In genomic region chr11:77379253-77379652, GRCh38 we compare ENCODE assay signal across 26 cellular contexts.
DNase-seq lines count a peak whose midpoint lies in the region; ATAC-seq, FAIRE-seq and TF ChIP-seq lines count a peak whose summit lies in the region.
"Had no signal": no experiment of that assay in that cellular context is flagged by ENCODE, and none has a peak within 500 bp of the region (broad histone marks: within the 10 kb centered on the region; RNA-seq: fewer than 3 reads in every experiment).

No MANE protein-coding gene starts in this region.

- no peaks in the 10 kb centered on the region for H3K9me3 Mint-ChIP-seq in astrocyte (ENCODE audit: unreplicated experiment)
- H3K9me3 Mint-ChIP-seq in type B pancreatic cell = no peaks in the 10 kb centered on the region
- no peaks in the 10 kb centered on the region for H3K9me3 Mint-ChIP-seq in activated T-helper 2 cell treated with anti-CD3 and anti-CD28 coated beads, Interferon-gamma antibody, Interleukin-2, Interleukin-4, amounts not matched to agents 10 μg/mL and 5 μg/mL and 100 μg/mL, durations not matched to agents 14 hours and 24 hours and 36 hours
- H3K9me3 Mint-ChIP-seq: activated CD8-positive, alpha-beta T cell treated with anti-CD3 and anti-CD28 coated beads for 36 hours; CD8-positive, alpha-beta T cell; stimulated activated naive B cell treated with anti-CD40 and anti-IgM and Interleukin-4, amounts not matched to agents 10 μg/mL and 1 μg/mL and 100 μg/mL, for 72 hours had no signal

- 72% methylated on average over 4 of the region's 4 CpGs for WGBS in HepG2 (ENCODE audit: low lambda C conversion rate)
- WGBS in right lobe of liver (ENCODE audit: insufficient coverage, low coverage, low lambda C conversion rate, missing lambda C conversion rate) = 100% methylated on average over 3 of the region's 4 CpGs

- H3K4me2 ChIP-seq in HepG2 (ENCODE audit: low read depth, low read length) (no peak overlapping the region), astrocyte (ENCODE audit: low read length) (no peak overlapping the region)

- BruUV-seq in HepG2 (replicated peaks; lab: Mats Ljungman, UMichigan) = no TSS peak

- H4K20me1 ChIP-seq in HepG2 (ENCODE audit: insufficient read depth, low read length) (no peaks in the 10 kb centered on the region), astrocyte (ENCODE audit: insufficient read depth, low read length) (no peaks in the 10 kb centered on the region)

- H3K9me3 ChIP-seq in HepG2 (ENCODE audit: low read length) = no peaks in the 10 kb centered on the region
- H3K9me3 ChIP-seq in right lobe of liver = no peaks in the 10 kb centered on the region
- no peaks in the 10 kb centered on the region for H3K9me3 ChIP-seq in astrocyte (ENCODE audit: insufficient read depth, low read depth, low read length)
- H3K9me3 ChIP-seq: breast epithelium, spleen, suprapubic skin had no signal

- H3K27ac Mint-ChIP-seq in astrocyte (ENCODE audit: unreplicated experiment) = no peak overlapping the region
- H3K27ac Mint-ChIP-seq in type B pancreatic cell = peak overlapping the region; percentile 93
- H3K27ac Mint-ChIP-seq in activated T-helper 2 cell treated with anti-CD3 and anti-CD28 coated beads, Interferon-gamma antibody, Interleukin-2, Interleukin-4, amounts not matched to agents 10 μg/mL and 5 μg/mL and 100 μg/mL, durations not matched to agents 14 hours and 24 hours and 36 hours = no peak overlapping the region
- H3K27ac Mint-ChIP-seq: activated CD8-positive, alpha-beta T cell treated with anti-CD3 and anti-CD28 coated beads for 36 hours; CD8-positive, alpha-beta T cell; naive thymus-derived CD4-positive, alpha-beta T cell; stimulated activated naive B cell treated with anti-CD40 and anti-IgM and Interleukin-4, amounts not matched to agents 10 μg/mL and 1 μg/mL and 100 μg/mL, for 72 hours had no signal

- H3K4me3 ChIP-seq in HepG2 (replicated peaks in 1 of 3; ENCODE audit: insufficient read depth in 1 of 3, low read depth in 2 of 3, low read length in 3 of 3) (no peak overlapping the region), right lobe of liver (no peak overlapping the region), astrocyte (ENCODE audit: insufficient read depth, low read depth, low read length) (no peak overlapping the region)
- H3K4me3 ChIP-seq: breast epithelium, spleen, suprapubic skin had no signal

- no peak overlapping the region for H2AFZ ChIP-seq in HepG2 (ENCODE audit: low read length)
- H2AFZ ChIP-seq in astrocyte (ENCODE audit: low read depth, low read length) = no peak overlapping the region

- H3K4me1 Mint-ChIP-seq in astrocyte (ENCODE audit: low read depth, unreplicated experiment) (peaks cover 36% of the 10 kb centered on the region), type B pancreatic cell (ENCODE audit: unreplicated experiment) (peaks cover 8% of the 10 kb centered on the region)
- peaks cover 9% of the 10 kb centered on the region for H3K4me1 Mint-ChIP-seq in activated T-helper 2 cell treated with anti-CD3 and anti-CD28 coated beads, Interferon-gamma antibody, Interleukin-2, Interleukin-4, amounts not matched to agents 10 μg/mL and 5 μg/mL and 100 μg/mL, durations not matched to agents 14 hours and 24 hours and 36 hours (ENCODE audit: low read depth)
- H3K4me1 Mint-ChIP-seq: stimulated activated naive B cell treated with anti-CD40 and anti-IgM and Interleukin-4, amounts not matched to agents 10 μg/mL and 1 μg/mL and 100 μg/mL, for 72 hours had no signal

- H3K4me1 ChIP-seq in HepG2 (ENCODE audit: insufficient read depth, low read length) (no peaks in the 10 kb centered on the region), right lobe of liver (no peaks in the 10 kb centered on the region), astrocyte (ENCODE audit: insufficient read depth, low read length) (peaks cover 27% of the 10 kb centered on the region)
- H3K4me1 ChIP-seq: breast epithelium, suprapubic skin had no signal

- FAIRE-seq in HepG2 (lab: Jason Lieb, UNC) = no peak
- FAIRE-seq in astrocyte (lab: Jason Lieb, UNC) = no peak
- FAIRE-seq: urothelium cell line had no signal

- H3K36me3 ChIP-seq in HepG2 (replicated peaks in 1 of 2; ENCODE audit: control insufficient read depth in 1 of 2, insufficient read depth in 2 of 2, low read length in 2 of 2) = no peaks in the 10 kb centered on the region
- peaks cover 0 to 2% (median 0%) of the 10 kb centered on the region in 4 donors for H3K36me3 ChIP-seq in right lobe of liver
- peaks cover 2% of the 10 kb centered on the region for H3K36me3 ChIP-seq in astrocyte (ENCODE audit: insufficient read depth, low read length)
- H3K36me3 ChIP-seq: breast epithelium had no signal

- in situ Hi-C loops in HepG2 (cut with HindIII; ENCODE audit: extremely low pct_ligation_motif_present, low pct_unique_long_range_greater_than_20kb) = no loop called here

- POLR2A ChIA-PET in HepG2 (lab: Yijun Ruan, JAX) = no interaction called here

- TF ChIP-seq CTCF in HepG2 (CRISPR knock-in tag; IDR thresholded peaks at IDR 0.05) (no peak), right lobe of liver (IDR thresholded peaks at IDR 0.05) (no peak), astrocyte (IDR thresholded peaks at IDR 0.05; ENCODE audit: insufficient read depth, low read depth, low read length) (no peak), type B pancreatic cell (conservative IDR thresholded peaks at IDR 0.05) (no peak)

- TF ChIP-seq POLR2A in HepG2 (IDR thresholded peaks at IDR 0.05; ENCODE audit: insufficient read depth in 1 of 2, low read depth in 2 of 2, low read length in 2 of 2) (no peak), right lobe of liver (IDR thresholded peaks at IDR 0.05) (no peak)

- H3K79me2 ChIP-seq in HepG2 (ENCODE audit: insufficient read depth, low read length) = no peaks in the 10 kb centered on the region
- H3K79me2 ChIP-seq in astrocyte (ENCODE audit: insufficient read depth, low read length) = no peaks in the 10 kb centered on the region

- no peaks in the 10 kb centered on the region for H3K27me3 ChIP-seq in HepG2 (ENCODE audit: control insufficient read depth in 1 of 2, insufficient read depth in 2 of 2, low read length in 2 of 2)
- H3K27me3 ChIP-seq in right lobe of liver = no peaks in the 10 kb centered on the region
- no peaks in the 10 kb centered on the region for H3K27me3 ChIP-seq in astrocyte (ENCODE audit: insufficient read depth, low read length)
- H3K27me3 ChIP-seq: breast epithelium, spleen, suprapubic skin had no signal

- ATAC-seq in HepG2 (peak; percentile 82; the same call in 1 of the 3 replicates), right lobe of liver (no peak)
- ATAC-seq: activated CD8-positive, alpha-beta T cell treated with anti-CD3 and anti-CD28 coated beads for 36 hours; CD8-positive, alpha-beta T cell; left lobe of liver; naive thymus-derived CD4-positive, alpha-beta T cell; stimulated activated naive B cell treated with anti-CD40 and anti-IgM and Interleukin-4, amounts not matched to agents 10 μg/mL and 1 μg/mL and 100 μg/mL, for 72 hours had no signal

- no peaks in the 10 kb centered on the region for H3K27me3 Mint-ChIP-seq in astrocyte (ENCODE audit: low read depth, unreplicated experiment)
- no peaks in the 10 kb centered on the region for H3K27me3 Mint-ChIP-seq in type B pancreatic cell
- no peaks in the 10 kb centered on the region for H3K27me3 Mint-ChIP-seq in activated T-helper 2 cell treated with anti-CD3 and anti-CD28 coated beads, Interferon-gamma antibody, Interleukin-2, Interleukin-4, amounts not matched to agents 10 μg/mL and 5 μg/mL and 100 μg/mL, durations not matched to agents 14 hours and 24 hours and 36 hours (ENCODE audit: low read depth)
- H3K27me3 Mint-ChIP-seq: activated CD8-positive, alpha-beta T cell treated with anti-CD3 and anti-CD28 coated beads for 36 hours; naive thymus-derived CD4-positive, alpha-beta T cell; stimulated activated naive B cell treated with anti-CD40 and anti-IgM and Interleukin-4, amounts not matched to agents 10 μg/mL and 1 μg/mL and 100 μg/mL, for 72 hours had no signal

- no peak for TF ChIP-seq EP300 in HepG2 (IDR thresholded peaks at IDR 0.05; ENCODE audit: low read depth in 2 of 2, low read length in 2 of 2)
- TF ChIP-seq EP300 in HepG2 (CRISPR knock-in tag; IDR thresholded peaks at IDR 0.05; ENCODE audit: borderline replicate concordance) = no peak

- H3K36me3 Mint-ChIP-seq in astrocyte (ENCODE audit: low read depth, unreplicated experiment) (peaks cover 11% of the 10 kb centered on the region), type B pancreatic cell (peaks cover 19% of the 10 kb centered on the region)
- peaks cover 33% of the 10 kb centered on the region for H3K36me3 Mint-ChIP-seq in activated T-helper 2 cell treated with anti-CD3 and anti-CD28 coated beads, Interferon-gamma antibody, Interleukin-2, Interleukin-4, amounts not matched to agents 10 μg/mL and 5 μg/mL and 100 μg/mL, durations not matched to agents 14 hours and 24 hours and 36 hours (ENCODE audit: low read depth)

- no peak overlapping the region for H3K27ac ChIP-seq in HepG2 (ENCODE audit: extremely low read length, insufficient read depth, low read length)
- H3K27ac ChIP-seq in right lobe of liver = no peak overlapping the region
- H3K27ac ChIP-seq in astrocyte (ENCODE audit: low read depth, low read length) = no peak overlapping the region
- H3K27ac ChIP-seq: breast epithelium, RWPE1, spleen, suprapubic skin had no signal

- DNase-seq in HepG2 (ENCODE audit: low spot score) = no peak
- DNase-seq in right lobe of liver = no peak
- DNase-seq in astrocyte (ENCODE audit: low read depth) = peak; percentile 63
- DNase-seq in fibroblast of gingiva (ENCODE audit: low read depth) = peak; percentile 14
- no peak for DNase-seq in type B pancreatic cell (ENCODE audit: extremely low spot score, unreplicated experiment)
- no peak for DNase-seq in activated T-helper 2 cell treated with anti-CD3 and anti-CD28 coated beads, Interferon-gamma antibody, Interleukin-2, Interleukin-4, amounts not matched to agents 10 μg/mL and 5 μg/mL and 100 μg/mL, durations not matched to agents 14 hours and 24 hours and 36 hours (ENCODE audit: low spot score)
- no peak for DNase-seq in NCI-H1436 treated with DMSO at 0.1 percent for 48 hours (lab: John Stamatoyannopoulos, UW)
- no peak for DNase-seq in T-helper 1 cell
- DNase-seq: activated CD8-positive, alpha-beta T cell treated with anti-CD3 and anti-CD28 coated beads for 36 hours; AML-193; CD8-positive, alpha-beta T cell; GF-D8; GOT3; naive thymus-derived CD4-positive, alpha-beta T cell; NCI-H1048; NCI-H1930; NCI-H226; spleen; stimulated activated CD4-positive, alpha-beta T cell treated with anti-CD3 and anti-CD28 coated beads, Interleukin-4, amount 100 ng/mL, for 24 hours; stimulated activated naive B cell treated with anti-CD40 and anti-IgM and Interleukin-4, amounts not matched to agents 10 μg/mL and 1 μg/mL and 100 μg/mL, for 72 hours; T1000 had no signal

- CTCF ChIA-PET in HepG2 (lab: Yijun Ruan, JAX; ENCODE audit: low intra/inter-chr PET ratio, low total read pairs) = no interaction called here

- TF ChIP-seq RAD21 in HepG2 (CRISPR knock-in tag; IDR thresholded peaks at IDR 0.05) = no peak

- H3K9ac ChIP-seq in HepG2 (ENCODE audit: insufficient read depth, low read depth, low read length) = no peak overlapping the region
- H3K9ac ChIP-seq in astrocyte (ENCODE audit: low read length) = no peak overlapping the region

- H3K4me3 Mint-ChIP-seq in astrocyte (ENCODE audit: unreplicated experiment) (no peak overlapping the region), type B pancreatic cell (peak overlapping the region; percentile 27)
- no peak overlapping the region for H3K4me3 Mint-ChIP-seq in activated T-helper 2 cell treated with anti-CD3 and anti-CD28 coated beads, Interferon-gamma antibody, Interleukin-2, Interleukin-4, amounts not matched to agents 10 μg/mL and 5 μg/mL and 100 μg/mL, durations not matched to agents 14 hours and 24 hours and 36 hours (ENCODE audit: low read depth)
- H3K4me3 Mint-ChIP-seq: activated CD8-positive, alpha-beta T cell treated with anti-CD3 and anti-CD28 coated beads for 36 hours; CD8-positive, alpha-beta T cell; naive thymus-derived CD4-positive, alpha-beta T cell; stimulated activated naive B cell treated with anti-CD40 and anti-IgM and Interleukin-4, amounts not matched to agents 10 μg/mL and 1 μg/mL and 100 μg/mL, for 72 hours had no signal

- intact Hi-C loops in HepG2 (cut with micrococcal nuclease; ENCODE audit: unreplicated experiment) = loop anchor here (5.0 to 10.0 kb wide), 2 partner anchors 184 to 1348 kb away; no protein-coding TSS in a partner anchor
- intact Hi-C loops in right lobe of liver (cut with DNase I) = no loop called here
- intact Hi-C loops in activated T-helper 2 cell treated with anti-CD3 and anti-CD28 coated beads, Interferon-gamma antibody, Interleukin-2, Interleukin-4, amounts not matched to agents 10 μg/mL and 5 μg/mL and 100 μg/mL, durations not matched to agents 14 hours and 24 hours and 36 hours (cut with micrococcal nuclease) = no loop called here

Comparison
In these comparisons a context has a peak if more than half of its experiments do, and no peak if none do; other contexts are left out.
1. DNase-seq: peak in astrocyte (single experiment) and fibroblast of gingiva (single experiment); none in HepG2 (single experiment), right lobe of liver (0 of 3), type B pancreatic cell (single experiment), activated T-helper 2 cell treated with anti-CD3 and anti-CD28 coated beads, Interferon-gamma antibody, Interleukin-2, Interleukin-4, amounts not matched to agents 10 μg/mL and 5 μg/mL and 100 μg/mL, durations not matched to agents 14 hours and 24 hours and 36 hours (single experiment), NCI-H1436 treated with DMSO at 0.1 percent for 48 hours (single experiment) and T-helper 1 cell (0 of 5).